Comparison of ENCODE assay signal across 9 cellular contexts in the genomic region with DNA sequence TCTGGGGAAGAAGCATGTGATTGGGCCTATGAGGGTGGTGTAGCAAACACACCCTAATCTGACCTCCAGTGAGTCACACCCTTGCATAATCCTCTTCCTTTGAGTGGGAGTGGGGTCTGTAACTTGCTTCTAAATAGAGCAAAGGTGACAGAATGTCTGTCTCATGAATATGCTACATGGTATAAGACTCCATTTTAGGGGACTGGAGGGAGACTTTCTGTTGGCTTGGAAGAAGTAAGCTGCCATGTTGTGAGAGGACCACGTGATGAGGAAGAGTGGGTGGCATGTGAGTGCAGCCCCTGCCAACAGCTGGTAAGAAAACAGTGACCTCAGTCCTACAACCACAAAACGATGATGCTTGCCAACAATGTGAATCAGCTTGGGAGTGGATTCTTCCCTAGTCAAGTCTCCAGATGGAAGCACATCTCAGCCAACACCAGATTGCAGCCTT. TPM values are rescaled to one million over a fixed set of nuclear protein-coding genes. Genes with fewer than 3 reads are reported as not detected.
DNase-seq lines count a peak whose midpoint lies in the region.
"Had no signal": no experiment of that assay in that cellular context is flagged by ENCODE, and none has a peak within 500 bp of the region (broad histone marks: within the 10 kb centered on the region; RNA-seq: fewer than 3 reads in every experiment).

No MANE protein-coding gene starts in this region.

- no peak overlapping the region for H3K4me3 ChIP-seq in adipocyte (ENCODE audit: low read length)

- H3K9ac ChIP-seq in adipocyte (ENCODE audit: low read length) = no peak overlapping the region

- no peaks in the 10 kb centered on the region for H3K36me3 ChIP-seq in adipocyte (ENCODE audit: control insufficient read depth, insufficient read depth, low read length, severe bottlenecking)

- peaks cover 23% of the 10 kb centered on the region for H3K4me1 ChIP-seq in adipocyte (ENCODE audit: control insufficient read depth, insufficient read depth, low read length)

- peak; percentile 48 for DNase-seq in NK-92 treated with Interleukin-12 subunit alpha and Interleukin-12 subunit beta, amount 100 ng/mL, for 24 hours (lab: John Stamatoyannopoulos, UW)
- DNase-seq in NK-92 (lab: John Stamatoyannopoulos, UW; ENCODE audit: unreplicated experiment) = no peak
- peak; percentile 90 for DNase-seq in HS-27A (ENCODE audit: low read depth)
- DNase-seq in adipocyte (ENCODE audit: low read depth) = peak; percentile 54
- DNase-seq in myocyte (ENCODE audit: low read depth) = peak; percentile 80
- no peak for DNase-seq in HuH-7.5 (ENCODE audit: low spot score)
- no peak for DNase-seq in NCI-H1092 treated with DMSO at 0.1 percent for 48 hours (lab: John Stamatoyannopoulos, UW)
- no peak for DNase-seq in NCI-H2081 (lab: John Stamatoyannopoulos, UW)
- DNase-seq: NCI-H1930 had no signal

- no peaks in the 10 kb centered on the region for H3K9me3 ChIP-seq in adipocyte (ENCODE audit: control insufficient read depth, low read length)

- no peaks in the 10 kb centered on the region for H3K27me3 ChIP-seq in adipocyte (replicated peaks; ENCODE audit: control insufficient read depth, insufficient read depth, low read length)

RNA-seq across cellular contexts. Expression of gene AK9, which starts 3.7 kb away (rescaled TPM):
- total RNA-seq in myocyte = 10.4 and 13.0 TPM in 2 replicates
- polyA plus RNA-seq in myocyte (2012) = 4.6 TPM

RNA-seq across cellular contexts. Expression of gene FIG4, which starts 3.8 kb away (rescaled TPM):
- total RNA-seq in myocyte = 11.7 and 13.6 TPM in 2 replicates
- polyA plus RNA-seq in myocyte (2012) = 11.5 TPM

Comparison
In these comparisons a context has a peak if more than half of its experiments do, and no peak if none do; other contexts are left out.
1. DNase-seq: peak in NK-92 treated with Interleukin-12 subunit alpha and Interleukin-12 subunit beta, amount 100 ng/mL, for 24 hours (single experiment), HS-27A (single experiment), adipocyte (single experiment) and myocyte (single experiment); none in NK-92 (single experiment), HuH-7.5 (single experiment), NCI-H1092 treated with DMSO at 0.1 percent for 48 hours (single experiment) and NCI-H2081 (0 of 2).